8 cellular contexts compared by ENCODE assay signal in the genomic region with DNA sequence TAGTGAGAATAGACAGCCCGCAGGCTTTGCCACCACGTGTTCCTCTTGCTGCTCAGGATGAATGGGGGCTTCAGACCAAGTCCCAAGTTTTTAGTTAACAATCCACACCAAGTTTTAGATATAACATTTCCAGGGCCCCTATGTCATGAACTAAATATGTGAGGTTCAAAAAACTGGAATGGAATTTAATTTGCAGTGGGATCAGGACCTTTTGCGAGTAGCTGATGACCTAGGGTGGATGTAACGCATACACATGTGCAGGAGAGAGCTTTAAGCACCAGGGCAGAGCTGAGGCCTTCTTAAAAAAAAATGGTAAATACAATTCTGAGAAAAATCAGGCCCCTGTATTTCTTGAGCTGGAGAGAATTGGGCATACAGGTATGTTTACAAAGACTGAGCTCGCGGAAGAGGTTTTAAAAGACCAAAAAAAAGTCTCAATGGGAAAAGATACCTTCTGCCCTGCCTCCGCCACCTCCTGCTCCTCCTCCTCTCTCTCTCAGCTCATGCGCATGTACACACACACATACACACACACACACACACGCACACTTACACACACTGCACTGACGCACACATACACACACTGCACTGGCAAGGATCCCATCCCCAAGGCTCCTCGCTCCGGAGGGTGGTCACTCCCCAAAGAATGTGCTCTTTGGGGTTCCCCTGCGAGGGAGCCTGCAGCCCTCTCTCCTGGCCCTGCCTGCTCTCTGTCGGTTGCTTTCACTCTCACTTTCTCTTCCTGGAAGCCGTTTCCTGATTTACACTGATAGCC. TPM values are rescaled to one million over a fixed set of nuclear protein-coding genes. Genes with fewer than 3 reads are reported as not detected.
DNase-seq lines count a peak whose midpoint lies in the region; ATAC-seq, FAIRE-seq and TF ChIP-seq lines count a peak whose summit lies in the region.

No MANE protein-coding gene starts in this region.

- H3K4me3 ChIP-seq in bronchial epithelial cell (ENCODE audit: low read depth, low read length) (peak overlapping the region; percentile 53), lower lobe of right lung (peak overlapping the region; percentile 53)

- H3K36me3 ChIP-seq in bronchial epithelial cell (ENCODE audit: control insufficient read depth, insufficient read depth, low read length) (no peaks in the 10 kb centered on the region), lower lobe of right lung (no peaks in the 10 kb centered on the region)

- H3K27me3 ChIP-seq in bronchial epithelial cell (ENCODE audit: control insufficient read depth, insufficient read depth, low read length) (no peaks in the 10 kb centered on the region), lower lobe of right lung (ENCODE audit: low read depth) (peaks cover 9% of the 10 kb centered on the region)

- TF ChIP-seq CTCF in bronchial epithelial cell (IDR thresholded peaks at IDR 0.05; ENCODE audit: insufficient read depth, low read length, severe bottlenecking) (no peak), lower lobe of right lung (IDR thresholded peaks at IDR 0.05) (no peak)

- in situ Hi-C loops in SK-MEL-5 (cut with HindIII; ENCODE audit: low pct_unique_long_range_greater_than_20kb, low sequenced_read_pairs), result no loop called here

- H3K27ac ChIP-seq in lower lobe of right lung, result peak overlapping the region; percentile 65

- H3K4me1 ChIP-seq in lower lobe of right lung, result peaks cover 13% of the 10 kb centered on the region

- TF ChIP-seq POLR2A in GM18505 (IDR thresholded peaks at IDR 0.05; ENCODE audit: borderline replicate concordance, extremely low read depth, insufficient read depth, insufficient read length), result peak; percentile 45

- peak; percentile 95 for ATAC-seq in GM18505 (IDR thresholded peaks at IDR 0.05; ENCODE audit: unreplicated experiment)
- peak; percentile 90 for ATAC-seq in HG02759 (IDR thresholded peaks at IDR 0.05; ENCODE audit: unreplicated experiment)
- ATAC-seq in lower lobe of right lung, result peak; percentile 86 to 89

- intact Hi-C loops in lower lobe of right lung (cut with DNase I), result no loop called here

- no peaks in the 10 kb centered on the region for H3K9me3 ChIP-seq in lower lobe of right lung

- no peak for FAIRE-seq in bronchial epithelial cell (lab: Jason Lieb, UNC)

- peak; percentile 68 for DNase-seq in SK-MEL-5 (ENCODE audit: low read depth, low spot score)
- DNase-seq in bronchial epithelial cell (ENCODE audit: low read depth), result peak; percentile 51
- peak; percentile 55 for DNase-seq in lower lobe of right lung
- DNase-seq in stimulated activated CD8-positive, alpha-beta memory T cell treated with anti-CD3 and anti-CD28 coated beads, Interleukin-2, amount 100 ng/mL, for 48 hours (ENCODE audit: low read depth in 2 of 2), result peak; percentile 5 to 6
- DNase-seq in NCI-H2107 (lab: John Stamatoyannopoulos, UW), result no peak
- DNase-seq in islet precursor cell, result no peak

RNA-seq across cellular contexts. Expression of a gene that starts 48.2 kb away (rescaled TPM):
- 20.2 and 31.5 TPM in 2 replicates for total RNA-seq in SK-MEL-5 (2014; rRNA removed; shearing (Covaris generic))
- polyA plus RNA-seq in SK-MEL-5 (2015; cell fraction: cytosol; rRNA removed), result 47.2 and 63.4 TPM in 2 replicates
- polyA plus RNA-seq in SK-MEL-5 (2015; cell fraction: nucleus; rRNA removed), result 55.3 and 109 TPM in 2 replicates
- 23.2 and 39.5 TPM in 2 replicates for total RNA-seq in bronchial epithelial cell
- 47.7 TPM for total RNA-seq in lower lobe of right lung

Comparison
In these comparisons a context has a peak if more than half of its experiments do, and no peak if none do; other contexts are left out.
1. DNase-seq: peak in SK-MEL-5 (single experiment), bronchial epithelial cell (single experiment), lower lobe of right lung (single experiment) and stimulated activated CD8-positive, alpha-beta memory T cell treated with anti-CD3 and anti-CD28 coated beads, Interleukin-2, amount 100 ng/mL, for 48 hours (2 of 2); none in NCI-H2107 (single experiment) and islet precursor cell (single experiment).
2. Peak in every context shown above with its lines, with median percentiles within 50 percentile points of each other: ATAC-seq.